Comparison of ENCODE assay signal across 8 cellular contexts in the genomic region with DNA sequence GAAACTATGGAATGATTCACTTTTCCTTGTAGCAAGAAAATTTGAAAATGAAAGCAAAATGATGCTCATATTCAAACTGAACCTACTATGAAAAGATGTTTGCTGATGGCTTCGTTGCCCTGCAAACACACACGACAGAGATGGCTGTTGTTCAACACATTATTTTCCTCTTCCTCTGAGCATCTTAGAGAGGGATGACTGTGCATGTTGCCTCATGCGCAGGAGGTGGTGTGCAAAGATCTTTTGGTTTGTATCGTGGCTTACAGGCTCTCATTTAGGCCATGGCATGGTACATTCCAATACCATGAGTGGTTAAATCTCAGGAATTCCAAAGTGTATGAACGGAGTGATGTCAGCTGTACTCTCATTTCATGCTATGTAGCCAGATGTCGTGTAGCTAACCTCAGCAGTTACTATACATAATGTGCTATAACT.
DNase-seq lines count a peak whose midpoint lies in the region; ATAC-seq, FAIRE-seq and TF ChIP-seq lines count a peak whose summit lies in the region.

No MANE protein-coding gene starts in this region.

- H3K27ac ChIP-seq in OCI-LY1 (ENCODE audit: low read depth, low read length, poor library complexity, severe bottlenecking) (peak overlapping the region; percentile 69), K562 (ENCODE audit: extremely low read depth, low read depth, low read length) (peak overlapping the region; percentile 54), muscle layer of colon (ENCODE audit: low read depth, low read length) (peak overlapping the region; percentile 70)
- H3K27ac ChIP-seq in effector memory CD4-positive, alpha-beta T cell (ENCODE audit: insufficient read depth, low read length, poor library complexity, severe bottlenecking), result no peak overlapping the region

- TF ChIP-seq CTCF in GM12865 (IDR thresholded peaks at IDR 0.05; ENCODE audit: insufficient read depth, low read depth, low read length, missing control alignments) (no peak), OCI-LY1 (IDR thresholded peaks at IDR 0.05; ENCODE audit: low read length) (no peak), K562 (IDR thresholded peaks at IDR 0.05 in 2 of 3, conservative IDR thresholded peaks at IDR 0.05 in 1 of 3; ENCODE audit: insufficient read depth in 2 of 3, low read depth in 1 of 3, low read length in 3 of 3) (no peak)

- no peak overlapping the region for H2AFZ ChIP-seq in OCI-LY1 (ENCODE audit: low read length)
- peak overlapping the region; percentile 42; the same call in 1 of the 2 replicates for H2AFZ ChIP-seq in K562 (ENCODE audit: low read depth, low read length)

- POLR2A ChIA-PET in K562 (lab: Yijun Ruan, JAX), result no interaction called here

- no peak for TF ChIP-seq RAD21 in K562 (CRISPR knock-in tag; conservative IDR thresholded peaks at IDR 0.05 in 1 of 2, IDR thresholded peaks at IDR 0.05 in 1 of 2)

- H3K36me3 ChIP-seq in OCI-LY1 (ENCODE audit: insufficient read depth, low read length) (no peaks in the 10 kb centered on the region), K562 (ENCODE audit: control insufficient read depth, insufficient read depth, low read length) (no peaks in the 10 kb centered on the region), muscle layer of colon (ENCODE audit: insufficient read depth, low read length) (no peaks in the 10 kb centered on the region)
- no peaks in the 10 kb centered on the region for H3K36me3 ChIP-seq in effector memory CD4-positive, alpha-beta T cell (ENCODE audit: control insufficient read depth, insufficient read depth, low read length)

- H3K4me2 ChIP-seq in OCI-LY1 (ENCODE audit: low read length) (peak overlapping the region; percentile 55), K562 (ENCODE audit: insufficient read depth, low read length) (peak overlapping the region; percentile 64)

- H3K4me1 ChIP-seq in OCI-LY1 (ENCODE audit: insufficient read depth, low read length, severe bottlenecking) (peaks cover 78% of the 10 kb centered on the region), K562 (replicated peaks in 1 of 2; ENCODE audit: control insufficient read depth in 2 of 2, insufficient read depth in 2 of 2, low read length in 2 of 2) (peaks cover 19 to 49% of the 10 kb centered on the region in 2 experiments), muscle layer of colon (ENCODE audit: insufficient read depth, low read length) (peaks cover 59% of the 10 kb centered on the region)
- H3K4me1 ChIP-seq in effector memory CD4-positive, alpha-beta T cell (ENCODE audit: control insufficient read depth, insufficient read depth, low read length, poor library complexity, severe bottlenecking), result peaks cover 10% of the 10 kb centered on the region

- peak; percentile 47; the same call in 1 of the 2 replicates for TF ChIP-seq EP300 in K562 (IDR thresholded peaks at IDR 0.05; ENCODE audit: low read length)

- H3K9me3 ChIP-seq in OCI-LY1 (ENCODE audit: low read length) (no peaks in the 10 kb centered on the region), K562 (replicated peaks; ENCODE audit: control insufficient read depth, insufficient read depth, low read depth, low read length) (no peaks in the 10 kb centered on the region), muscle layer of colon (ENCODE audit: low read length) (no peaks in the 10 kb centered on the region)
- no peaks in the 10 kb centered on the region for H3K9me3 ChIP-seq in effector memory CD4-positive, alpha-beta T cell (ENCODE audit: control insufficient read depth, low read length)

- H3K4me3 ChIP-seq in GM12865 (ENCODE audit: low read depth, low read length), result no peak overlapping the region
- peak overlapping the region; percentile 5 for H3K4me3 ChIP-seq in OCI-LY1 (ENCODE audit: low read depth, low read length, poor library complexity, severe bottlenecking)
- H3K4me3 ChIP-seq in K562, result no peak overlapping the region
- H3K4me3 ChIP-seq in muscle layer of colon (ENCODE audit: low read depth in 1 of 2, low read length in 2 of 2), result no peak overlapping the region
- no peak overlapping the region for H3K4me3 ChIP-seq in effector memory CD4-positive, alpha-beta T cell (ENCODE audit: insufficient read depth, low read depth, low read length, poor library complexity, severe bottlenecking)

- intact Hi-C loops in K562 (cut with micrococcal nuclease), result loop anchor here (5.0 kb wide), 1 partner anchor 165 kb away; a partner anchor contains a TSS

- TF ChIP-seq POLR2A in K562 (conservative IDR thresholded peaks at IDR 0.05), result no peak

- WGBS in K562 (ENCODE audit: insufficient coverage, low coverage, missing lambda C conversion rate), result 5% methylated on average over 5 of the region's 6 CpGs

- H3K9me2 ChIP-seq in OCI-LY1 (ENCODE audit: low read depth, low read length), result no peaks in the 10 kb centered on the region

- FAIRE-seq in K562 (lab: Jason Lieb, UNC), result peak; percentile 86

- H3K9me1 ChIP-seq in K562 (ENCODE audit: control insufficient read depth, insufficient read depth, low read length), result peaks cover 6% of the 10 kb centered on the region

- CTCF ChIA-PET in K562 (lab: Yijun Ruan, JAX; ENCODE audit: low intra/inter-chr PET ratio), result no interaction called here

- in situ Hi-C loops in K562 (cut with MboI), result no loop called here

- no TSS peak for BruUV-seq in K562 (replicated peaks; lab: Mats Ljungman, UMichigan)

- H4K20me1 ChIP-seq in OCI-LY1 (ENCODE audit: insufficient read depth, low read length) (no peaks in the 10 kb centered on the region), K562 (replicated peaks; ENCODE audit: control insufficient read depth, insufficient read depth, low read length) (no peaks in the 10 kb centered on the region)

- H3F3A ChIP-seq in OCI-LY1 (ENCODE audit: insufficient read depth, low read length), result no peaks in the 10 kb centered on the region

- H3K27me3 ChIP-seq in OCI-LY1 (ENCODE audit: insufficient read depth, low read length) (no peaks in the 10 kb centered on the region), K562 (ENCODE audit: control insufficient read depth in 2 of 2, insufficient read depth in 2 of 2, low read length in 2 of 2) (no peaks in the 10 kb centered on the region), muscle layer of colon (ENCODE audit: control insufficient read depth in 1 of 2, insufficient read depth in 2 of 2, low read length in 2 of 2) (no peaks in the 10 kb centered on the region)
- no peaks in the 10 kb centered on the region for H3K27me3 ChIP-seq in effector memory CD4-positive, alpha-beta T cell (replicated peaks; ENCODE audit: control insufficient read depth, insufficient read depth, low read length, poor library complexity, severe bottlenecking)

- no peak overlapping the region for H3K9ac ChIP-seq in OCI-LY1 (ENCODE audit: low read length)
- no peak overlapping the region; a peak in 2 of 4 replicates for H3K9ac ChIP-seq in K562 (ENCODE audit: insufficient read depth in 1 of 2, low read depth in 2 of 2, low read length in 2 of 2)
- H3K9ac ChIP-seq in muscle layer of colon (ENCODE audit: low read length), result no peak overlapping the region

- H3K79me2 ChIP-seq in OCI-LY1 (ENCODE audit: insufficient read depth, low read length), result no peaks in the 10 kb centered on the region; the same call in 1 of the 2 replicates
- H3K79me2 ChIP-seq in K562 (ENCODE audit: control insufficient read depth, insufficient read depth, low read length), result peaks cover 52% of the 10 kb centered on the region

- ATAC-seq in K562 (peak; percentile 73), GM21576 (IDR thresholded peaks at IDR 0.05; ENCODE audit: unreplicated experiment) (no peak)

- peak; percentile 73 for DNase-seq in GM12865 (ENCODE audit: low read depth)
- DNase-seq in K562 (ENCODE audit: extremely low read depth in 1 of 4, low spot score in 3 of 4), result peak; percentile 36 to 67 (median 42)
- no peak for DNase-seq in D341Med (ENCODE audit: low spot score)
- DNase-seq in NCI-H2196 (lab: John Stamatoyannopoulos, UW; ENCODE audit: unreplicated experiment), result no peak
- DNase-seq in effector memory CD4-positive, alpha-beta T cell, result no peak

TF ChIP-seq in K562, 482 proteins besides CTCF, POLR2A, EP300 and RAD21 (continues in another document):
- no peak for TF ChIP-seq TCF7 (IDR thresholded peaks at IDR 0.05; ENCODE audit: borderline replicate concordance)
- no peak for TF ChIP-seq FOXP1 (CRISPR knock-in tag; IDR thresholded peaks at IDR 0.05)
- TF ChIP-seq HDAC2 (IDR thresholded peaks at IDR 0.05), result peak; percentile 78; the same call in 1 of the 2 replicates
- TF ChIP-seq, protein P1, sequence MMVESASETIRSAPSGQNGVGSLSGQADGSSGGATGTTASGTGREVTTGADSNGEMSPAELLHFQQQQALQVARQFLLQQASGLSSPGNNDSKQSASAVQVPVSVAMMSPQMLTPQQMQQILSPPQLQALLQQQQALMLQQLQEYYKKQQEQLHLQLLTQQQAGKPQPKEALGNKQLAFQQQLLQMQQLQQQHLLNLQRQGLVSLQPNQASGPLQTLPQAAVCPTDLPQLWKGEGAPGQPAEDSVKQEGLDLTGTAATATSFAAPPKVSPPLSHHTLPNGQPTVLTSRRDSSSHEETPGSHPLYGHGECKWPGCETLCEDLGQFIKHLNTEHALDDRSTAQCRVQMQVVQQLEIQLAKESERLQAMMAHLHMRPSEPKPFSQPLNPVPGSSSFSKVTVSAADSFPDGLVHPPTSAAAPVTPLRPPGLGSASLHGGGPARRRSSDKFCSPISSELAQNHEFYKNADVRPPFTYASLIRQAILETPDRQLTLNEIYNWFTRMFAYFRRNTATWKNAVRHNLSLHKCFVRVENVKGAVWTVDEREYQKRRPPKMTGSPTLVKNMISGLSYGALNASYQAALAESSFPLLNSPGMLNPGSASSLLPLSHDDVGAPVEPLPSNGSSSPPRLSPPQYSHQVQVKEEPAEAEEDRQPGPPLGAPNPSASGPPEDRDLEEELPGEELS (CRISPR knock-in tag; IDR thresholded peaks at IDR 0.05; ENCODE audit: borderline replicate concordance), result no peak
- no peak for TF ChIP-seq MTA1 (IDR thresholded peaks at IDR 0.05; ENCODE audit: borderline replicate concordance)
- peak; percentile 92 to 93 for TF ChIP-seq KDM1A (IDR thresholded peaks at IDR 0.05)
- TF ChIP-seq ERF (CRISPR knock-in tag; IDR thresholded peaks at IDR 0.05), result no peak
- TF ChIP-seq CEBPB (tag; IDR thresholded peaks at IDR 0.05), result peak; percentile 38; the same call in 1 of the 2 replicates
- peak; percentile 77 for TF ChIP-seq C11orf30 (IDR thresholded peaks at IDR 0.05; ENCODE audit: low read depth)
- TF ChIP-seq ZNF79 (CRISPR knock-in tag; IDR thresholded peaks at IDR 0.05; ENCODE audit: low read depth), result no peak

Comparison
In these comparisons a context has a peak if more than half of its experiments do, and no peak if none do; other contexts are left out.
1. DNase-seq: peak in GM12865 (single experiment) and K562 (4 of 4); none in D341Med (single experiment), NCI-H2196 (single experiment) and effector memory CD4-positive, alpha-beta T cell (0 of 3).